ENCODE assay signal across 28 cellular contexts in genomic region chr5:175824621-175825020, GRCh38. TPM values are rescaled to one million over a fixed set of nuclear protein-coding genes. Genes with fewer than 3 reads are reported as not detected.
DNase-seq lines count a peak whose midpoint lies in the region; ATAC-seq and TF ChIP-seq lines count a peak whose summit lies in the region.
"Had no signal": no experiment of that assay in that cellular context is flagged by ENCODE, and none has a peak within 500 bp of the region (broad histone marks: within the 10 kb centered on the region; RNA-seq: fewer than 3 reads in every experiment).

No MANE protein-coding gene starts in this region.

- no peak overlapping the region for H3K4me3 ChIP-seq in neural cell (ENCODE audit: low read length)
- H3K4me3 ChIP-seq: adrenal gland, body of pancreas, ovary, stomach, tibial artery had no signal

- TF ChIP-seq CTCF in neural cell (IDR thresholded peaks at IDR 0.05; ENCODE audit: poor library complexity, severe bottlenecking): no peak

- no peaks in the 10 kb centered on the region for H3K36me3 ChIP-seq in neural cell (ENCODE audit: insufficient read depth, low read length)
- H3K36me3 ChIP-seq: adrenal gland, ovary, stomach, tibial artery had no signal

- no peaks in the 10 kb centered on the region for H3K27me3 ChIP-seq in neural cell (ENCODE audit: insufficient read depth, low read depth, low read length)
- H3K27me3 ChIP-seq: adrenal gland, body of pancreas, ovary had no signal

- no peaks in the 10 kb centered on the region for H3K9me2 ChIP-seq in neural cell (ENCODE audit: insufficient read depth, low read length)

- DNase-seq in NCI-H1417 (lab: John Stamatoyannopoulos, UW) (peak; percentile 40 to 88 (median 62)), NCI-H1417 treated with DMSO at 0.1 percent for 48 hours (lab: John Stamatoyannopoulos, UW) (no peak), NCI-H187 (lab: John Stamatoyannopoulos, UW) (peak; percentile 60 to 66), NCI-H526 treated with DMSO at 0.1 percent for 48 hours (lab: John Stamatoyannopoulos, UW) (peak; percentile 45), head of caudate nucleus (no peak)
- DNase-seq: activated CD4-positive, alpha-beta memory T cell treated with anti-CD3 and anti-CD28 coated beads for 36 hours; activated CD8-positive, alpha-beta memory T cell treated with anti-CD3 and anti-CD28 coated beads, Interleukin-2, amount 50 U/mL, for 4 hours; activated naive CD4-positive, alpha-beta T cell treated with anti-CD3 and anti-CD28 coated beads for 36 hours; adrenal gland; AML-193; body of pancreas; CD8-positive, alpha-beta T cell; DMS153; midbrain; naive thymus-derived CD8-positive, alpha-beta T cell; NCI-H1930; NCI-H69; ovary; small intestine; stomach; tibial artery had no signal

- H3K27ac ChIP-seq in neural cell (ENCODE audit: low read length): peak overlapping the region; percentile 22
- H3K27ac ChIP-seq: adrenal gland, body of pancreas, HL-60, ovary, stomach, tibial artery had no signal

- no peak overlapping the region for H2AFZ ChIP-seq in neural cell (ENCODE audit: low read depth, low read length)

- no peaks in the 10 kb centered on the region for H3K79me2 ChIP-seq in neural cell (replicated peaks; ENCODE audit: insufficient read depth, low read length)

- no peak for TF ChIP-seq EP300 in neural cell (conservative IDR thresholded peaks at IDR 0.05; ENCODE audit: poor library complexity, severe bottlenecking)

- TF ChIP-seq RAD21 in neural cell (conservative IDR thresholded peaks at IDR 0.05): no peak

- no peaks in the 10 kb centered on the region for H3F3A ChIP-seq in neural cell (ENCODE audit: insufficient read depth, low read length, poor library complexity, severe bottlenecking)

- no peaks in the 10 kb centered on the region for H4K20me1 ChIP-seq in neural cell (ENCODE audit: insufficient read depth)

- no peak overlapping the region for H3K4me2 ChIP-seq in neural cell (ENCODE audit: low read length)

- no peaks in the 10 kb centered on the region for H3K9me3 ChIP-seq in neural cell (ENCODE audit: low read length)
- H3K9me3 ChIP-seq: adrenal gland, body of pancreas, ovary, stomach, tibial artery had no signal

- ATAC-seq in GM19452 (IDR thresholded peaks at IDR 0.05; ENCODE audit: unreplicated experiment) (no peak), GM18858 (IDR thresholded peaks at IDR 0.05; ENCODE audit: unreplicated experiment) (no peak)
- ATAC-seq: activated CD4-positive, CD25-positive, alpha-beta regulatory T cell treated with anti-CD3 and anti-CD28 coated beads, Interleukin-2, amount 50 U/mL, for 24 hours; body of pancreas; CD8-positive, alpha-beta T cell; naive thymus-derived CD8-positive, alpha-beta T cell had no signal

- intact Hi-C loops in head of caudate nucleus (cut with DNase I): no loop called here

- no peak overlapping the region for H3K9ac ChIP-seq in neural cell (ENCODE audit: low read length)

TF ChIP-seq in neural cell, 6 proteins besides CTCF, POLR2A, EP300 and RAD21:
- TF ChIP-seq SMC3 (conservative IDR thresholded peaks at IDR 0.05; ENCODE audit: poor library complexity): no peak
- TF ChIP-seq TAF1 (IDR thresholded peaks at IDR 0.05; ENCODE audit: low read depth): no peak

RNA-seq across cellular contexts. Expression of gene CPLX2, which starts 46.8 kb away (rescaled TPM):
- polyA plus RNA-seq in neural cell: 21.5 and 24.4 TPM in 2 replicates
- polyA minus RNA-seq in neural cell: 29.8 and 32.1 TPM in 2 replicates
- polyA plus RNA-seq: endothelial cell of umbilical vein; keratinocyte; naive thymus-derived CD8-positive, alpha-beta T cell; ovary had no signal

Comparison
In these comparisons a context has a peak if more than half of its experiments do, and no peak if none do; other contexts are left out.
1. DNase-seq: peak in NCI-H1417 (3 of 3), NCI-H187 (2 of 2) and NCI-H526 treated with DMSO at 0.1 percent for 48 hours (single experiment); none in NCI-H1417 treated with DMSO at 0.1 percent for 48 hours (single experiment) and head of caudate nucleus (0 of 42).